Comparison of ENCODE assay signal across 11 cellular contexts in genomic region chr6:111989743-111990142, GRCh38.
DNase-seq lines count a peak whose midpoint lies in the region; ATAC-seq and TF ChIP-seq lines count a peak whose summit lies in the region.
"Had no signal": no experiment of that assay in that cellular context is flagged by ENCODE, and none has a peak within 500 bp of the region (broad histone marks: within the 10 kb centered on the region; RNA-seq: fewer than 3 reads in every experiment).

No MANE protein-coding gene starts in this region.

- no peaks in the 10 kb centered on the region for H3K27me3 Mint-ChIP-seq in activated CD4-positive, alpha-beta memory T cell treated with anti-CD3 and anti-CD28 coated beads, Interleukin-2, amount 10 ng/mL, durations not matched to agents 7 days and 5 days
- H3K27me3 Mint-ChIP-seq in stimulated activated naive CD8-positive, alpha-beta T cell treated with anti-CD3 and anti-CD28 coated beads, Interleukin-15, Interleukin-2, amounts not matched to agents 100 ng/mL and 50 ng/mL, for 24 hours: no peaks in the 10 kb centered on the region

- POLR2A ChIA-PET in activated CD4-positive, alpha-beta memory T cell treated with anti-CD3 and anti-CD28 coated beads, Interleukin-2, amount 10 ng/mL, durations not matched to agents 7 days and 5 days (lab: Charles Lee): interaction anchor here (1.0 to 1.6 kb wide), 4 partner anchors 12 to 146 kb away, joined by 3 to 5 read pairs (median 4); no protein-coding TSS in a partner anchor

- H3K27me3 ChIP-seq in brain microvascular endothelial cell (replicated peaks) (no peaks in the 10 kb centered on the region), H7 (ENCODE audit: control insufficient read depth, insufficient read depth, low read length) (no peaks in the 10 kb centered on the region)
- H3K27me3 ChIP-seq: heart left ventricle had no signal

- H3K36me3 Mint-ChIP-seq in activated CD4-positive, alpha-beta memory T cell treated with anti-CD3 and anti-CD28 coated beads, Interleukin-2, amount 10 ng/mL, durations not matched to agents 7 days and 5 days (ENCODE audit: low read depth): no peaks in the 10 kb centered on the region
- peaks cover 3% of the 10 kb centered on the region for H3K36me3 Mint-ChIP-seq in stimulated activated naive CD8-positive, alpha-beta T cell treated with anti-CD3 and anti-CD28 coated beads, Interleukin-15, Interleukin-2, amounts not matched to agents 100 ng/mL and 50 ng/mL, for 24 hours (ENCODE audit: low read depth)

- H3K4me3 Mint-ChIP-seq in activated CD4-positive, alpha-beta memory T cell treated with anti-CD3 and anti-CD28 coated beads, Interleukin-2, amount 10 ng/mL, durations not matched to agents 7 days and 5 days: no peak overlapping the region
- H3K4me3 Mint-ChIP-seq in stimulated activated naive CD8-positive, alpha-beta T cell treated with anti-CD3 and anti-CD28 coated beads, Interleukin-15, Interleukin-2, amounts not matched to agents 100 ng/mL and 50 ng/mL, for 24 hours: peak overlapping the region; percentile 40

- TF ChIP-seq CTCF in brain microvascular endothelial cell (IDR thresholded peaks at IDR 0.05; ENCODE audit: low read depth, low read length, missing control alignments): no peak

- peak; percentile 68 for ATAC-seq in HG02885 (IDR thresholded peaks at IDR 0.05; ENCODE audit: poor library complexity, unreplicated experiment)
- ATAC-seq: heart left ventricle had no signal

- H3K4me1 Mint-ChIP-seq in activated CD4-positive, alpha-beta memory T cell treated with anti-CD3 and anti-CD28 coated beads, Interleukin-2, amount 10 ng/mL, durations not matched to agents 7 days and 5 days: peaks cover 73% of the 10 kb centered on the region
- peaks cover 89% of the 10 kb centered on the region for H3K4me1 Mint-ChIP-seq in stimulated activated naive CD8-positive, alpha-beta T cell treated with anti-CD3 and anti-CD28 coated beads, Interleukin-15, Interleukin-2, amounts not matched to agents 100 ng/mL and 50 ng/mL, for 24 hours (ENCODE audit: low read depth)

- no peak overlapping the region for H3K27ac ChIP-seq in brain microvascular endothelial cell
- H3K27ac ChIP-seq: coronary artery had no signal

- no peak overlapping the region for H3K4me3 ChIP-seq in brain microvascular endothelial cell (ENCODE audit: low read depth, low read length)
- H3K4me3 ChIP-seq in H7 (ENCODE audit: insufficient read depth, low read depth, low read length): no peak overlapping the region
- H3K4me3 ChIP-seq: coronary artery, heart left ventricle had no signal

- DNase-seq in activated gamma-delta T cell treated with Interleukin-2 at 50 U/mL for 16 hours (peak; percentile 33), activated gamma-delta T cell (lab: John Stamatoyannopoulos, UW) (no peak), brain microvascular endothelial cell (no peak), H7 (no peak)
- peak; percentile 25 for DNase-seq in activated CD4-positive, alpha-beta memory T cell treated with anti-CD3 and anti-CD28 coated beads, Interleukin-2, amount 10 ng/mL, durations not matched to agents 7 days and 5 days
- no peak for DNase-seq in stimulated activated CD4-positive, alpha-beta T cell treated with anti-CD3 and anti-CD28 coated beads, Interleukin-2, amount 100 ng/mL, for 24 hours
- DNase-seq: heart left ventricle, NCI-H2081 had no signal

- no peaks in the 10 kb centered on the region for H3K36me3 ChIP-seq in brain microvascular endothelial cell (replicated peaks)
- H3K36me3 ChIP-seq in H7 (replicated peaks; ENCODE audit: control insufficient read depth, insufficient read depth, low read length): no peaks in the 10 kb centered on the region
- H3K36me3 ChIP-seq: heart left ventricle had no signal

- H3K9me3 Mint-ChIP-seq in activated CD4-positive, alpha-beta memory T cell treated with anti-CD3 and anti-CD28 coated beads, Interleukin-2, amount 10 ng/mL, durations not matched to agents 7 days and 5 days: no peaks in the 10 kb centered on the region
- peaks cover 8% of the 10 kb centered on the region for H3K9me3 Mint-ChIP-seq in stimulated activated naive CD8-positive, alpha-beta T cell treated with anti-CD3 and anti-CD28 coated beads, Interleukin-15, Interleukin-2, amounts not matched to agents 100 ng/mL and 50 ng/mL, for 24 hours

- CTCF ChIA-PET in activated CD4-positive, alpha-beta memory T cell treated with anti-CD3 and anti-CD28 coated beads, Interleukin-2, amount 10 ng/mL, durations not matched to agents 7 days and 5 days (lab: Charles Lee): interaction anchor here (0.8 to 1.8 kb wide), 4 partner anchors 53 to 279 kb away, joined by 3 to 9 read pairs (median 3); no protein-coding TSS in a partner anchor

- H3K27ac Mint-ChIP-seq in activated CD4-positive, alpha-beta memory T cell treated with anti-CD3 and anti-CD28 coated beads, Interleukin-2, amount 10 ng/mL, durations not matched to agents 7 days and 5 days: peak overlapping the region; percentile 75
- peak overlapping the region; percentile 88 for H3K27ac Mint-ChIP-seq in stimulated activated naive CD8-positive, alpha-beta T cell treated with anti-CD3 and anti-CD28 coated beads, Interleukin-15, Interleukin-2, amounts not matched to agents 100 ng/mL and 50 ng/mL, for 24 hours

- in situ Hi-C loops in brain microvascular endothelial cell (cut with HindIII; ENCODE audit: low pct_ligation_motif_present, low sequenced_read_pairs): no loop called here

Comparison
In these comparisons a context has a peak if more than half of its experiments do, and no peak if none do; other contexts are left out.
1. DNase-seq: peak in activated gamma-delta T cell treated with Interleukin-2 at 50 U/mL for 16 hours (single experiment) and activated CD4-positive, alpha-beta memory T cell treated with anti-CD3 and anti-CD28 coated beads, Interleukin-2, amount 10 ng/mL, durations not matched to agents 7 days and 5 days (single experiment); none in activated gamma-delta T cell (single experiment), brain microvascular endothelial cell (single experiment), stimulated activated CD4-positive, alpha-beta T cell treated with anti-CD3 and anti-CD28 coated beads, Interleukin-2, amount 100 ng/mL, for 24 hours (0 of 2) and H7 (single experiment).